ENCODE assay signal across 17 cellular contexts in genomic region chr19:14107581-14108461, GRCh38. TPM values are rescaled to one million over a fixed set of nuclear protein-coding genes. Genes with fewer than 3 reads are reported as not detected.
DNase-seq lines count a peak whose midpoint lies in the region; ATAC-seq, FAIRE-seq and TF ChIP-seq lines count a peak whose summit lies in the region.
"Had no signal": no experiment of that assay in that cellular context is flagged by ENCODE, and none has a peak within 500 bp of the region (broad histone marks: within the 10 kb centered on the region; RNA-seq: fewer than 3 reads in every experiment).

No MANE protein-coding gene starts in this region.

- peaks cover 10% of the 10 kb centered on the region for H3K4me1 Mint-ChIP-seq in activated naive CD8-positive, alpha-beta T cell treated with anti-CD3 and anti-CD28 coated beads, Interleukin-2, amount 50 U/mL, for 24 hours

- H3K27me3 Mint-ChIP-seq in activated naive CD8-positive, alpha-beta T cell treated with anti-CD3 and anti-CD28 coated beads, Interleukin-2, amount 50 U/mL, for 24 hours = no peaks in the 10 kb centered on the region
- H3K27me3 Mint-ChIP-seq: activated CD4-positive, alpha-beta memory T cell treated with anti-CD3 and anti-CD28 coated beads, Interleukin-2, amount 10 ng/mL, durations not matched to agents 7 days and 5 days; stimulated activated naive CD8-positive, alpha-beta T cell treated with anti-CD3 and anti-CD28 coated beads, Interleukin-15, Interleukin-2, amounts not matched to agents 100 ng/mL and 50 ng/mL, for 24 hours had no signal

- intact Hi-C loops in left ventricle myocardium inferior (cut with micrococcal nuclease) = no loop called here

- FAIRE-seq in bronchial epithelial cell (lab: Jason Lieb, UNC) = no peak

- H3K27ac Mint-ChIP-seq in activated naive CD8-positive, alpha-beta T cell treated with anti-CD3 and anti-CD28 coated beads, Interleukin-2, amount 50 U/mL, for 24 hours = no peak overlapping the region
- H3K27ac Mint-ChIP-seq: activated CD4-positive, alpha-beta memory T cell treated with anti-CD3 and anti-CD28 coated beads, Interleukin-2, amount 10 ng/mL, durations not matched to agents 7 days and 5 days; stimulated activated naive CD8-positive, alpha-beta T cell treated with anti-CD3 and anti-CD28 coated beads, Interleukin-15, Interleukin-2, amounts not matched to agents 100 ng/mL and 50 ng/mL, for 24 hours had no signal

- DNase-seq in HT1080 (ENCODE audit: low read depth) (peak; percentile 43), bronchial epithelial cell (ENCODE audit: low read depth) (peak; percentile 18), left ventricle myocardium inferior (peak; percentile 79), renal cortical epithelial cell (ENCODE audit: low read depth) (peak; percentile 27), DMS 273 treated with DMSO at 0.1 percent for 48 hours (lab: John Stamatoyannopoulos, UW) (no peak)
- DNase-seq in activated naive CD8-positive, alpha-beta T cell treated with anti-CD3 and anti-CD28 coated beads, Interleukin-2, amount 50 U/mL, for 24 hours = no peak
- DNase-seq: activated CD4-positive, alpha-beta memory T cell treated with anti-CD3 and anti-CD28 coated beads, Interleukin-2, amount 10 ng/mL, durations not matched to agents 7 days and 5 days; activated gamma-delta T cell; GF-D8; Kasumi-1; mammary epithelial cell; NCI-H2171 had no signal

- no peak overlapping the region for H3K4me3 Mint-ChIP-seq in activated naive CD8-positive, alpha-beta T cell treated with anti-CD3 and anti-CD28 coated beads, Interleukin-2, amount 50 U/mL, for 24 hours
- H3K4me3 Mint-ChIP-seq: activated CD4-positive, alpha-beta memory T cell treated with anti-CD3 and anti-CD28 coated beads, Interleukin-2, amount 10 ng/mL, durations not matched to agents 7 days and 5 days; stimulated activated naive CD8-positive, alpha-beta T cell treated with anti-CD3 and anti-CD28 coated beads, Interleukin-15, Interleukin-2, amounts not matched to agents 100 ng/mL and 50 ng/mL, for 24 hours had no signal

- H3K36me3 ChIP-seq in bronchial epithelial cell (ENCODE audit: control insufficient read depth, insufficient read depth, low read length) (peaks cover 7% of the 10 kb centered on the region), left ventricle myocardium inferior (peaks cover 40% of the 10 kb centered on the region)

- ATAC-seq in HG02623 (IDR thresholded peaks at IDR 0.05; ENCODE audit: unreplicated experiment) (no peak), GM19035 (IDR thresholded peaks at IDR 0.05; ENCODE audit: unreplicated experiment) (no peak)
- no peak for ATAC-seq in activated naive CD8-positive, alpha-beta T cell treated with anti-CD3 and anti-CD28 coated beads, Interleukin-2, amount 50 U/mL, for 24 hours

- peaks cover 3% of the 10 kb centered on the region for H3K36me3 Mint-ChIP-seq in activated naive CD8-positive, alpha-beta T cell treated with anti-CD3 and anti-CD28 coated beads, Interleukin-2, amount 50 U/mL, for 24 hours (ENCODE audit: low read depth)

- peak overlapping the region; percentile 100 for H3K27ac ChIP-seq in left ventricle myocardium inferior (replicated peaks)

- H3K4me1 ChIP-seq in left ventricle myocardium inferior = peaks cover 66% of the 10 kb centered on the region

- no peaks in the 10 kb centered on the region for H3K9me3 ChIP-seq in left ventricle myocardium inferior (replicated peaks)

- H3K4me3 ChIP-seq in bronchial epithelial cell (ENCODE audit: low read depth, low read length) (no peak overlapping the region), left ventricle myocardium inferior (peak overlapping the region; percentile 29)

- H3K9me3 Mint-ChIP-seq in activated naive CD8-positive, alpha-beta T cell treated with anti-CD3 and anti-CD28 coated beads, Interleukin-2, amount 50 U/mL, for 24 hours = no peaks in the 10 kb centered on the region
- H3K9me3 Mint-ChIP-seq: activated CD4-positive, alpha-beta memory T cell treated with anti-CD3 and anti-CD28 coated beads, Interleukin-2, amount 10 ng/mL, durations not matched to agents 7 days and 5 days; stimulated activated naive CD8-positive, alpha-beta T cell treated with anti-CD3 and anti-CD28 coated beads, Interleukin-15, Interleukin-2, amounts not matched to agents 100 ng/mL and 50 ng/mL, for 24 hours had no signal

- H3K27me3 ChIP-seq in bronchial epithelial cell (ENCODE audit: control insufficient read depth, insufficient read depth, low read length) = no peaks in the 10 kb centered on the region
- no peaks in the 10 kb centered on the region for H3K27me3 ChIP-seq in left ventricle myocardium inferior (ENCODE audit: low read depth)

- no peak for TF ChIP-seq CTCF in bronchial epithelial cell (IDR thresholded peaks at IDR 0.05; ENCODE audit: insufficient read depth, low read length, severe bottlenecking)
- TF ChIP-seq CTCF in left ventricle myocardium inferior (IDR thresholded peaks at IDR 0.05; ENCODE audit: borderline replicate concordance) = no peak

RNA-seq across cellular contexts. Expression of gene PRKACA, which starts 9.7 kb away (rescaled TPM):
- 17.6 and 25.6 TPM in 2 replicates for total RNA-seq in HT1080 (2014; rRNA removed; shearing (Covaris generic))
- 55.5 and 56.9 TPM in 2 replicates for polyA plus RNA-seq in HT1080 (2015; cell fraction: cytosol; rRNA removed)
- 24.0 and 24.9 TPM in 2 replicates for polyA plus RNA-seq in HT1080 (2015; cell fraction: nucleus; rRNA removed)
- total RNA-seq in bronchial epithelial cell (13.7 and 13.8 TPM in 2 replicates), left ventricle myocardium inferior (465 TPM), renal cortical epithelial cell (19.1 and 62.4 TPM in 2 replicates)

RNA-seq across cellular contexts. Expression of gene SAMD1, which starts 17.3 kb away (rescaled TPM):
- 67.3 and 74.3 TPM in 2 replicates for total RNA-seq in HT1080 (2014; rRNA removed; shearing (Covaris generic))
- polyA plus RNA-seq in HT1080 (2015; cell fraction: cytosol; rRNA removed) = 32.4 and 40.7 TPM in 2 replicates
- 33.9 and 40.2 TPM in 2 replicates for polyA plus RNA-seq in HT1080 (2015; cell fraction: nucleus; rRNA removed)
- 14.7 and 16.8 TPM in 2 replicates for total RNA-seq in bronchial epithelial cell
- 46.7 TPM for total RNA-seq in left ventricle myocardium inferior
- total RNA-seq in renal cortical epithelial cell = 13.2 and 35.0 TPM in 2 replicates

RNA-seq across cellular contexts. Expression of gene C19orf67, which starts 22.2 kb away (rescaled TPM):
- total RNA-seq in HT1080 (2014; rRNA removed; shearing (Covaris generic)) = 0.23 TPM in 1 of 2 replicates, not detected in the other
- polyA plus RNA-seq in HT1080 (2015; cell fraction: cytosol; rRNA removed) = not detected in 2 replicates
- not detected in 2 replicates for polyA plus RNA-seq in HT1080 (2015; cell fraction: nucleus; rRNA removed)
- total RNA-seq in bronchial epithelial cell (not detected in 2 replicates), left ventricle myocardium inferior (not detected), renal cortical epithelial cell (not detected in 2 replicates)
- total RNA-seq: dermis microvascular lymphatic vessel endothelial cell, mammary epithelial cell had no signal
- polyA plus RNA-seq: BJ, mammary epithelial cell had no signal

RNA-seq across cellular contexts. Expression of gene ASF1B, which starts 28.6 kb away (rescaled TPM):
- total RNA-seq in HT1080 (2014; rRNA removed; shearing (Covaris generic)) = 80.4 and 123 TPM in 2 replicates
- 32.8 and 38.5 TPM in 2 replicates for polyA plus RNA-seq in HT1080 (2015; cell fraction: cytosol; rRNA removed)
- 17.0 and 21.1 TPM in 2 replicates for polyA plus RNA-seq in HT1080 (2015; cell fraction: nucleus; rRNA removed)
- 0.26 and 0.53 TPM in 2 replicates for total RNA-seq in bronchial epithelial cell
- total RNA-seq in left ventricle myocardium inferior = 0.96 TPM
- 1.1 and 13.7 TPM in 2 replicates for total RNA-seq in renal cortical epithelial cell

RNA-seq across cellular contexts. Expression of gene MISP3, which starts 35.2 kb away (rescaled TPM):
- total RNA-seq in HT1080 (2014; rRNA removed; shearing (Covaris generic)) = 1.4 and 1.5 TPM in 2 replicates
- polyA plus RNA-seq in HT1080 (2015; cell fraction: cytosol; rRNA removed) = 0.35 and 0.54 TPM in 2 replicates
- polyA plus RNA-seq in HT1080 (2015; cell fraction: nucleus; rRNA removed) = 0.74 and 1.1 TPM in 2 replicates
- total RNA-seq in bronchial epithelial cell (0.26 and 1.4 TPM in 2 replicates), left ventricle myocardium inferior (8.1 TPM), renal cortical epithelial cell (1.3 and 1.6 TPM in 2 replicates)

Comparison
In these comparisons a context has a peak if more than half of its experiments do, and no peak if none do; other contexts are left out.
1. DNase-seq: peak in HT1080 (single experiment), bronchial epithelial cell (single experiment), left ventricle myocardium inferior (single experiment) and renal cortical epithelial cell (single experiment); none in activated naive CD8-positive, alpha-beta T cell treated with anti-CD3 and anti-CD28 coated beads, Interleukin-2, amount 50 U/mL, for 24 hours (single experiment) and DMS 273 treated with DMSO at 0.1 percent for 48 hours (single experiment).